8 cellular contexts compared by ENCODE assay signal in genomic region chr15:97909291-97909891, GRCh38. TPM values are rescaled to one million over a fixed set of nuclear protein-coding genes. Genes with fewer than 3 reads are reported as not detected.
DNase-seq lines count a peak whose midpoint lies in the region; ATAC-seq and TF ChIP-seq lines count a peak whose summit lies in the region.

No MANE protein-coding gene starts in this region.

- no peak overlapping the region for H2BK5ac ChIP-seq in mesendoderm (ENCODE audit: low read length)

- H3K4me1 Mint-ChIP-seq in endodermal cell, result peaks cover under 1% of the 10 kb centered on the region
- H3K4me1 Mint-ChIP-seq in stimulated activated effector memory CD8-positive, alpha-beta T cell treated with anti-CD3 and anti-CD28 coated beads, Interleukin-12 subunit alpha, Interleukin-12 subunit beta, amount 100 ng/mL, for 72 hours, result no peaks in the 10 kb centered on the region

- H3K4me3 Mint-ChIP-seq in endodermal cell, result no peak overlapping the region
- H3K4me3 Mint-ChIP-seq in stimulated activated effector memory CD8-positive, alpha-beta T cell treated with anti-CD3 and anti-CD28 coated beads, Interleukin-12 subunit alpha, Interleukin-12 subunit beta, amount 100 ng/mL, for 72 hours, result no peak overlapping the region

- no peak overlapping the region for H2AK5ac ChIP-seq in mesendoderm (ENCODE audit: low read length)

- no peak overlapping the region for H2BK15ac ChIP-seq in mesendoderm (replicated peaks; ENCODE audit: low read depth)

- H3K4ac ChIP-seq in mesendoderm (ENCODE audit: low read depth, low read length), result no peak overlapping the region

- H3K27me3 ChIP-seq in endodermal cell (ENCODE audit: control insufficient read depth, insufficient read depth, low read length, poor library complexity, severe bottlenecking), result peaks cover 21% of the 10 kb centered on the region
- H3K27me3 ChIP-seq in mesendoderm (ENCODE audit: insufficient read depth, low read length, poor library complexity), result no peaks in the 10 kb centered on the region

- H3K36me3 ChIP-seq in endodermal cell (ENCODE audit: control insufficient read depth, insufficient read depth, low read length), result no peaks in the 10 kb centered on the region
- H3K36me3 ChIP-seq in mesendoderm (ENCODE audit: control insufficient read depth, insufficient read depth, low read length), result no peaks in the 10 kb centered on the region

- no peak overlapping the region for H3K4me2 ChIP-seq in mesendoderm (ENCODE audit: low read length)

- H2BK120ac ChIP-seq in mesendoderm (ENCODE audit: low read depth, low read length), result no peak overlapping the region

- TF ChIP-seq POLR2A in GM18505 (IDR thresholded peaks at IDR 0.05; ENCODE audit: borderline replicate concordance, extremely low read depth, insufficient read depth, insufficient read length), result no peak

- DNase-seq in AG09309 (ENCODE audit: low read depth) (peak; percentile 11), NCI-H345 (lab: John Stamatoyannopoulos, UW) (peak; percentile 46), endodermal cell (peak; percentile 91), mesendoderm (peak; percentile 75)
- DNase-seq in activated CD4-positive, alpha-beta T cell treated with anti-CD3 and anti-CD28 coated beads, Interleukin-2, amount 50 U/mL, for 24 hours (ENCODE audit: low read depth in 1 of 2, low spot score in 1 of 2), result peak; percentile 14 to 33
- no peak for DNase-seq in stimulated activated effector memory CD8-positive, alpha-beta T cell treated with anti-CD3 and anti-CD28 coated beads, Interleukin-12 subunit alpha, Interleukin-12 subunit beta, amount 100 ng/mL, for 72 hours (ENCODE audit: low spot score in 2 of 2)

- H3K36me3 Mint-ChIP-seq in endodermal cell (ENCODE audit: low read depth), result no peaks in the 10 kb centered on the region
- no peaks in the 10 kb centered on the region for H3K36me3 Mint-ChIP-seq in stimulated activated effector memory CD8-positive, alpha-beta T cell treated with anti-CD3 and anti-CD28 coated beads, Interleukin-12 subunit alpha, Interleukin-12 subunit beta, amount 100 ng/mL, for 72 hours

- 3% methylated on average over 3 of the region's 3 CpGs; no CpG with 5 or more reads in 1 of the 2 experiments for WGBS in endodermal cell (ENCODE audit: insufficient coverage in 1 of 2, insufficient read length in 1 of 2), 2 experiments
- no CpG with 5 or more reads among the region's 3 CpGs for whole genome bisulfite sequencing in mesendoderm (ENCODE audit: extremely low coverage, insufficient coverage, low lambda C conversion rate)

- H3K9me3 ChIP-seq in endodermal cell (ENCODE audit: control insufficient read depth, low read length), result no peaks in the 10 kb centered on the region

- H4K8ac ChIP-seq in mesendoderm (ENCODE audit: low read depth, low read length), result no peak overlapping the region

- no peak overlapping the region for H3K56ac ChIP-seq in mesendoderm (ENCODE audit: low read length)

- ATAC-seq in GM18505 (IDR thresholded peaks at IDR 0.05; ENCODE audit: unreplicated experiment) (peak; percentile 99), HG02973 (IDR thresholded peaks at IDR 0.05; ENCODE audit: unreplicated experiment) (peak; percentile 98)
- ATAC-seq in stimulated activated effector memory CD8-positive, alpha-beta T cell treated with anti-CD3 and anti-CD28 coated beads, Interleukin-12 subunit alpha, Interleukin-12 subunit beta, amount 100 ng/mL, for 72 hours, result peak; percentile 55

- no peak overlapping the region for H3K27ac Mint-ChIP-seq in endodermal cell
- no peak overlapping the region for H3K27ac Mint-ChIP-seq in stimulated activated effector memory CD8-positive, alpha-beta T cell treated with anti-CD3 and anti-CD28 coated beads, Interleukin-12 subunit alpha, Interleukin-12 subunit beta, amount 100 ng/mL, for 72 hours

- H3K27ac ChIP-seq in endodermal cell (ENCODE audit: low read depth, low read length) (no peak overlapping the region), mesendoderm (ENCODE audit: low read depth, low read length) (no peak overlapping the region)

- H3K27me3 Mint-ChIP-seq in endodermal cell (ENCODE audit: insufficient read depth), result peaks cover 31% of the 10 kb centered on the region

- H3K79me1 ChIP-seq in mesendoderm (ENCODE audit: low read length), result no peaks in the 10 kb centered on the region

- no peak overlapping the region for H3K18ac ChIP-seq in mesendoderm (ENCODE audit: low read length)

- no peak overlapping the region for H4K5ac ChIP-seq in mesendoderm (ENCODE audit: low read length)

- no peaks in the 10 kb centered on the region for H3K4me1 ChIP-seq in endodermal cell (ENCODE audit: control insufficient read depth, insufficient read depth, low read length)
- H3K4me1 ChIP-seq in mesendoderm (ENCODE audit: control insufficient read depth, low read depth, low read length), result no peaks in the 10 kb centered on the region

- no peaks in the 10 kb centered on the region for H3K79me2 ChIP-seq in mesendoderm (ENCODE audit: control insufficient read depth, insufficient read depth, low read length)

- no peaks in the 10 kb centered on the region for H3K9me3 Mint-ChIP-seq in endodermal cell
- H3K9me3 Mint-ChIP-seq in stimulated activated effector memory CD8-positive, alpha-beta T cell treated with anti-CD3 and anti-CD28 coated beads, Interleukin-12 subunit alpha, Interleukin-12 subunit beta, amount 100 ng/mL, for 72 hours, result peaks cover 3% of the 10 kb centered on the region

- no peak overlapping the region for H3K9ac ChIP-seq in endodermal cell (ENCODE audit: extremely low read depth, low read length, poor library complexity, severe bottlenecking)
- no peak overlapping the region for H3K9ac ChIP-seq in mesendoderm (ENCODE audit: low read length)

- peak; percentile 96 for TF ChIP-seq CTCF in AG09309 (IDR thresholded peaks at IDR 0.05; ENCODE audit: control insufficient read depth, insufficient read depth, low read depth, low read length, missing control alignments)
- TF ChIP-seq CTCF in endodermal cell (conservative IDR thresholded peaks at IDR 0.05), result peak; percentile 93

- H3K4me3 ChIP-seq in AG09309 (ENCODE audit: control insufficient read depth, low read depth, low read length), result no peak overlapping the region
- no peak overlapping the region for H3K4me3 ChIP-seq in endodermal cell (ENCODE audit: low read length)
- H3K4me3 ChIP-seq in mesendoderm (ENCODE audit: low read length), result no peak overlapping the region

- no peak overlapping the region for H3K23ac ChIP-seq in mesendoderm (ENCODE audit: low read length)

RNA-seq across cellular contexts. Expression of gene ARRDC4, which starts 51.1 kb away (rescaled TPM):
- 1 to 10 TPM; 2.1 TPM for total RNA-seq in endodermal cell
- 1.7 TPM for polyA plus RNA-seq in endodermal cell (2013, experiment 1 of 2)
- 2.4 TPM for polyA plus RNA-seq in endodermal cell (2013, experiment 2 of 2)
- 0.72 TPM for polyA plus RNA-seq in mesendoderm (2013, experiment 1 of 2)
- polyA plus RNA-seq in mesendoderm (2013, experiment 2 of 2), result 0.71 TPM

Comparison
In these comparisons a context has a peak if more than half of its experiments do, and no peak if none do; other contexts are left out.
1. DNase-seq: peak in AG09309 (single experiment), NCI-H345 (single experiment), activated CD4-positive, alpha-beta T cell treated with anti-CD3 and anti-CD28 coated beads, Interleukin-2, amount 50 U/mL, for 24 hours (2 of 2), endodermal cell (single experiment) and mesendoderm (single experiment); none in stimulated activated effector memory CD8-positive, alpha-beta T cell treated with anti-CD3 and anti-CD28 coated beads, Interleukin-12 subunit alpha, Interleukin-12 subunit beta, amount 100 ng/mL, for 72 hours (0 of 2).
2. Peak in every context shown above with its lines, with median percentiles within 50 percentile points of each other: ATAC-seq.